6 cellular contexts compared by ENCODE assay signal in the genomic region with DNA sequence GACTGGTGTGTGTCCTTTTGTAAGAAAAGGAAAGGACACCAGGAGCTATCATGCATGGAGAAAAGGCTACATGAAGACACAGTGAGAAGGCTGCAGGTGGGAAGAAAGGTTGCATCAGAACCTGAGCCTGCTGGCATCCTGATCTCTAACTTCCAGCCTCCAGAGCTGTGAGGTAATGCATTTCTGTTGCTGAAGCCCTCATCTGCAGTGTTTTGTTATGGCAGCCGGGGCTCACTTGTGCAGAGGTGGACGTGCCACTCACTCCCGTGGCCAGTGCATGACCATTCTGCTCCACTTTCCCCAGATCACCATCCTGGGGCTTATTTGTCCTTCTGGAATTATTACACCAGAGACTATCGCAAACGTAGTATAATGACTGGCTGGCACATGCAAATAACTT.
"Had no signal": no experiment of that assay in that cellular context is flagged by ENCODE, and none has a peak within 500 bp of the region (broad histone marks: within the 10 kb centered on the region; RNA-seq: fewer than 3 reads in every experiment).

No MANE protein-coding gene starts in this region.

- FAIRE-seq: HTR-8/SVneo, K562 had no signal

- DNase-seq: GOT3, H7, HCEC 1CT, IMR-90 had no signal

- ATAC-seq: K562 had no signal

- H3K4me3 ChIP-seq: K562 had no signal
